1 cellular context compared by ENCODE assay signal in genomic region chr7:23002698-23003097, GRCh38.
TF ChIP-seq lines count a peak whose summit lies in the region.

No MANE protein-coding gene starts in this region.

TF ChIP-seq in GM23338, 12 proteins besides CTCF, POLR2A, EP300 and RAD21:
- TF ChIP-seq EZH2 (IDR thresholded peaks at IDR 0.05; ENCODE audit: low read depth, unreplicated experiment): no peak
- no peak for TF ChIP-seq ZNF331 (CRISPR knock-in tag; IDR thresholded peaks at IDR 0.05; ENCODE audit: low read depth)
- no peak for TF ChIP-seq JUNB (IDR thresholded peaks at IDR 0.05; ENCODE audit: unreplicated experiment)
- TF ChIP-seq NANOG (IDR thresholded peaks at IDR 0.05; ENCODE audit: borderline replicate concordance): no peak
- TF ChIP-seq ZNF114 (CRISPR knock-in tag; IDR thresholded peaks at IDR 0.05): no peak
